Comparison of ENCODE assay signal across 1 cellular context in genomic region chr19:55080121-55080914, GRCh38.
A peak's percentile ranks its signal among the peaks of the same experiment; 100 is the strongest.
TF ChIP-seq lines count a peak whose summit lies in the region.

No MANE protein-coding gene starts in this region.

TF ChIP-seq in HepG2, 621 proteins besides CTCF, POLR2A, EP300 and RAD21 (continued from another document and continues in another):
- TF ChIP-seq HMGXB3 (CRISPR knock-in tag; IDR thresholded peaks at IDR 0.05; ENCODE audit: borderline replicate concordance) = no peak
- TF ChIP-seq ZNF317 (CRISPR knock-in tag; IDR thresholded peaks at IDR 0.05) = no peak
- no peak for TF ChIP-seq GPN1 (CRISPR knock-in tag; IDR thresholded peaks at IDR 0.05; ENCODE audit: borderline replicate concordance)
- no peak for TF ChIP-seq ZFP62 (CRISPR knock-in tag; IDR thresholded peaks at IDR 0.05)
- TF ChIP-seq CREM (IDR thresholded peaks at IDR 0.05) = no peak
- TF ChIP-seq CREM (CRISPR knock-in tag; IDR thresholded peaks at IDR 0.05) = no peak
- no peak for TF ChIP-seq TP53 (CRISPR knock-in tag; conservative IDR thresholded peaks at IDR 0.05)
- TF ChIP-seq ZNF674 (CRISPR knock-in tag; IDR thresholded peaks at IDR 0.05; ENCODE audit: low read depth) = no peak
- no peak for TF ChIP-seq ZNF512B (CRISPR knock-in tag; IDR thresholded peaks at IDR 0.05; ENCODE audit: borderline replicate concordance)
- no peak for TF ChIP-seq U2AF1 (optimal IDR thresholded peaks at IDR 0.05; ENCODE audit: low read depth, low read length)
- TF ChIP-seq NPAS2 (CRISPR knock-in tag; IDR thresholded peaks at IDR 0.05; ENCODE audit: borderline replicate concordance) = no peak
- no peak for TF ChIP-seq SMAD3 (CRISPR knock-in tag; IDR thresholded peaks at IDR 0.05)
- 0 out of 2 replicates have a peak, but pooled peaks have one; percentile 25 for TF ChIP-seq ZNF777 (CRISPR knock-in tag; IDR thresholded peaks at IDR 0.05)
- no peak for TF ChIP-seq ZNF788 (CRISPR knock-in tag; IDR thresholded peaks at IDR 0.05; ENCODE audit: borderline replicate concordance)
- TF ChIP-seq ZNF18 (CRISPR knock-in tag; IDR thresholded peaks at IDR 0.05; ENCODE audit: insufficient replicate concordance) = no peak
- no peak for TF ChIP-seq SSRP1 (CRISPR knock-in tag; IDR thresholded peaks at IDR 0.05)
- peak; percentile 12; the same call in 1 of the 2 replicates for TF ChIP-seq THAP9 (CRISPR knock-in tag; IDR thresholded peaks at IDR 0.05; ENCODE audit: borderline replicate concordance)
- TF ChIP-seq EHMT2 (IDR thresholded peaks at IDR 0.05; ENCODE audit: borderline replicate concordance, low read depth, low read length) = no peak
- no peak for TF ChIP-seq YY1 (IDR thresholded peaks at IDR 0.05; ENCODE audit: insufficient read depth, insufficient replicate concordance, low read depth, low read length)
- TF ChIP-seq ATAD3A (CRISPR knock-in tag; IDR thresholded peaks at IDR 0.05) = no peak
- no peak for TF ChIP-seq ZNF792 (CRISPR knock-in tag; IDR thresholded peaks at IDR 0.05)
- no peak for TF ChIP-seq ZNF333 (CRISPR knock-in tag; IDR thresholded peaks at IDR 0.05; ENCODE audit: borderline replicate concordance)
- TF ChIP-seq ATF5 (CRISPR knock-in tag; IDR thresholded peaks at IDR 0.05; ENCODE audit: low read depth) = no peak
- no peak for TF ChIP-seq LBX2 (CRISPR knock-in tag; IDR thresholded peaks at IDR 0.05; ENCODE audit: borderline replicate concordance)
- 0 out of 2 replicates have a peak, but pooled peaks have one; percentile 39 for TF ChIP-seq ZNF224 (CRISPR knock-in tag; IDR thresholded peaks at IDR 0.05)
- no peak; the same call in 1 of the 2 replicates for TF ChIP-seq YEATS2 (CRISPR knock-in tag; IDR thresholded peaks at IDR 0.05; ENCODE audit: borderline replicate concordance)
- no peak for TF ChIP-seq ZNF460 (CRISPR knock-in tag; IDR thresholded peaks at IDR 0.05; ENCODE audit: borderline replicate concordance)
- no peak for TF ChIP-seq MED8 (CRISPR knock-in tag; IDR thresholded peaks at IDR 0.05; ENCODE audit: insufficient replicate concordance)
- TF ChIP-seq AKNA (CRISPR knock-in tag; IDR thresholded peaks at IDR 0.05; ENCODE audit: borderline replicate concordance) = no peak
- TF ChIP-seq ZNF34 (CRISPR knock-in tag; IDR thresholded peaks at IDR 0.05; ENCODE audit: borderline replicate concordance) = no peak
- TF ChIP-seq AKAP8 (CRISPR knock-in tag; IDR thresholded peaks at IDR 0.05) = no peak
- peak; percentile 35; the same call in 1 of the 2 replicates for TF ChIP-seq PITX1 (CRISPR knock-in tag; IDR thresholded peaks at IDR 0.05)
- 0 out of 2 replicates have a peak, but pooled peaks have one; percentile 34 for TF ChIP-seq CAMTA2 (CRISPR knock-in tag; IDR thresholded peaks at IDR 0.05; ENCODE audit: borderline replicate concordance)
- TF ChIP-seq DMTF1 (CRISPR knock-in tag; IDR thresholded peaks at IDR 0.05) = no peak
- TF ChIP-seq ZNF607 (CRISPR knock-in tag; IDR thresholded peaks at IDR 0.05; ENCODE audit: borderline replicate concordance) = no peak
- TF ChIP-seq ZNF354B (CRISPR knock-in tag; IDR thresholded peaks at IDR 0.05) = 0 out of 2 replicates have a peak, but pooled peaks have one; percentile 35
- TF ChIP-seq HOXA5 (CRISPR knock-in tag; IDR thresholded peaks at IDR 0.05) = no peak
- TF ChIP-seq SUZ12 (IDR thresholded peaks at IDR 0.05; ENCODE audit: low read depth, low read length) = no peak
- 0 out of 2 replicates have a peak, but pooled peaks have one; percentile 8 for TF ChIP-seq ZMYM2 (CRISPR knock-in tag; IDR thresholded peaks at IDR 0.05)
- TF ChIP-seq ZBTB7B (CRISPR knock-in tag; IDR thresholded peaks at IDR 0.05) = no peak
- no peak for TF ChIP-seq ZNF569 (CRISPR knock-in tag; IDR thresholded peaks at IDR 0.05; ENCODE audit: borderline replicate concordance)
- TF ChIP-seq PHF20 (CRISPR knock-in tag; IDR thresholded peaks at IDR 0.05) = no peak
- TF ChIP-seq PHF8 (CRISPR knock-in tag; IDR thresholded peaks at IDR 0.05) = no peak; the same call in 1 of the 2 replicates
